In genomic region chr4:106033469-106033868, GRCh38 we compare ENCODE assay signal across 29 cellular contexts.
"Had no signal": no experiment of that assay in that cellular context is flagged by ENCODE, and none has a peak within 500 bp of the region (broad histone marks: within the 10 kb centered on the region; RNA-seq: fewer than 3 reads in every experiment).

No MANE protein-coding gene starts in this region.

- H3K4me1 ChIP-seq: breast epithelium, neural progenitor cell, parathyroid adenoma, psoas muscle, suprapubic skin, upper lobe of right lung had no signal

- H3K4me3 Mint-ChIP-seq: activated naive CD8-positive, alpha-beta T cell; natural killer cell; neural progenitor cell; T-helper 1 cell treated with Interleukin-12 subunit alpha and Interleukin-12 subunit beta and Interleukin-4 antibody, amounts not matched to agents 30 μg/mL and 1 μg/mL, for 36 hours had no signal

- H2AFZ ChIP-seq: neural progenitor cell, parathyroid adenoma had no signal

- H3K4me2 ChIP-seq: neural progenitor cell had no signal

- DNase-seq: activated CD4-positive, alpha-beta T cell treated with anti-CD3 and anti-CD28 coated beads for 48 hours; activated CD4-positive, alpha-beta T cell treated with anti-CD3 and anti-CD28 coated beads, Interleukin-2, amount 50 U/mL, for 48 hours; activated CD8-positive, alpha-beta memory T cell treated with anti-CD3 and anti-CD28 coated beads for 24 hours; activated effector memory CD4-positive, alpha-beta T cell treated with Interleukin-2 at 50 U/mL for 16 hours; activated naive CD4-positive, alpha-beta T cell treated with Interleukin-2 at 50 U/mL for 16 hours; central memory CD4-positive, alpha-beta T cell; heart right ventricle; left ventricle myocardium superior; midbrain; natural killer cell; occipital lobe; psoas muscle; stimulated activated naive CD4-positive, alpha-beta T cell; SW 1271; T-helper 9 cell; upper lobe of right lung had no signal

- H3K27me3 ChIP-seq: adrenal gland, breast epithelium, foreskin keratinocyte, heart right ventricle, neural progenitor cell, right atrium auricular region, spleen, suprapubic skin, tibial artery, upper lobe of right lung had no signal

- H3K36me3 ChIP-seq: adrenal gland, breast epithelium, heart right ventricle, neural progenitor cell, right atrium auricular region, spleen, suprapubic skin, tibial artery, upper lobe of right lung had no signal

- H3K27ac Mint-ChIP-seq: activated naive CD8-positive, alpha-beta T cell; natural killer cell; neural progenitor cell; T-helper 1 cell treated with Interleukin-12 subunit alpha and Interleukin-12 subunit beta and Interleukin-4 antibody, amounts not matched to agents 30 μg/mL and 1 μg/mL, for 36 hours had no signal

- H3K9ac ChIP-seq: neural progenitor cell, parathyroid adenoma had no signal

- H3K9me3 ChIP-seq: adrenal gland, suprapubic skin, upper lobe of right lung had no signal

- H3K4me3 ChIP-seq: adrenal gland, breast epithelium, heart right ventricle, neural progenitor cell, psoas muscle, right atrium auricular region, spleen, suprapubic skin, tibial artery, upper lobe of right lung had no signal

- H3K27ac ChIP-seq: adrenal gland, breast epithelium, foreskin keratinocyte, heart right ventricle, neural progenitor cell, parathyroid adenoma, psoas muscle, right atrium auricular region, spleen, suprapubic skin, upper lobe of right lung, VCaP had no signal

- H3K4me1 Mint-ChIP-seq: natural killer cell had no signal

- H3K79me2 ChIP-seq: parathyroid adenoma had no signal

- ATAC-seq: activated CD4-positive, CD25-positive, alpha-beta regulatory T cell treated with anti-CD3 and anti-CD28 coated beads, Interleukin-2, amount 50 U/mL, for 24 hours; left ventricle myocardium superior; natural killer cell; upper lobe of right lung had no signal

- H3K36me3 Mint-ChIP-seq: natural killer cell, neural progenitor cell had no signal
